1 cellular context compared by ENCODE assay signal in the genomic region with DNA sequence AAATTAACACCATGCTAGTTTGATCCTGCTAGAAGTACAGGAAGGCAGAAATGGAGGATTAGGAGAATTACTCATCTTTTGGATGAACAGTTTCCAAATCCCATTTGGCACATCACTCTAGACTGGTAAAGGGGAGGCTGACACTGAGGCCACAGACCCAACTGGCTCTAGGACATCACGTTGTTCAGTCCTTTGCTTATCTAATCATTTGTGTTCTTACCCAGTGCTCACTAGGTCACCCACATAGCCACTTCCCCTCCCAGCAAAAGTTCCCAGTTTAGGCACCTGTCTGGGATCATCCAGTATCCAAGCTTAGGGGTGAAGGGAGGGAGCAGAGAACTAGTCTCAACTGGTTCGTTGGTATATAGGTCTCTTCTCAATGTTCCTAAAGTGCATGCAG.
TF ChIP-seq lines count a peak whose summit lies in the region.

No MANE protein-coding gene starts in this region.

TF ChIP-seq in K562, 482 proteins besides CTCF, POLR2A, EP300 and RAD21:
- TF ChIP-seq ZNF77 (CRISPR knock-in tag; IDR thresholded peaks at IDR 0.05) = no peak
- TF ChIP-seq HNRNPUL1 (IDR thresholded peaks at IDR 0.05; ENCODE audit: low read length) = 0 out of 2 replicates have a peak, but pooled peaks have one; percentile 10
- no peak for TF ChIP-seq BCLAF1 (IDR thresholded peaks at IDR 0.05; ENCODE audit: borderline replicate concordance in 1 of 2, control insufficient read depth in 1 of 2, low read depth in 2 of 2, low read length in 1 of 2)
- TF ChIP-seq ZNF511 (CRISPR knock-in tag; IDR thresholded peaks at IDR 0.05) = 0 out of 2 replicates have a peak, but pooled peaks have one; percentile 23
- TF ChIP-seq, protein P1, sequence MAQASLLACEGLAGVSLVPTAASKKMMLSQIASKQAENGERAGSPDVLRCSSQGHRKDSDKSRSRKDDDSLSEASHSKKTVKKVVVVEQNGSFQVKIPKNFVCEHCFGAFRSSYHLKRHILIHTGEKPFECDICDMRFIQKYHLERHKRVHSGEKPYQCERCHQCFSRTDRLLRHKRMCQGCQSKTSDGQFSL (CRISPR knock-in tag; IDR thresholded peaks at IDR 0.05) = no peak
- TF ChIP-seq, protein P1 (tag; IDR thresholded peaks at IDR 0.05) = no peak
- peak; percentile 59; the same call in 1 of the 2 replicates for TF ChIP-seq SPI1 (IDR thresholded peaks at IDR 0.05; ENCODE audit: borderline replicate concordance, low read depth, low read length)
- TF ChIP-seq HEY1 (CRISPR knock-in tag; IDR thresholded peaks at IDR 0.05; ENCODE audit: borderline replicate concordance) = no peak
- TF ChIP-seq THRAP3 (IDR thresholded peaks at IDR 0.05; ENCODE audit: borderline replicate concordance) = no peak
- TF ChIP-seq, protein P2, sequence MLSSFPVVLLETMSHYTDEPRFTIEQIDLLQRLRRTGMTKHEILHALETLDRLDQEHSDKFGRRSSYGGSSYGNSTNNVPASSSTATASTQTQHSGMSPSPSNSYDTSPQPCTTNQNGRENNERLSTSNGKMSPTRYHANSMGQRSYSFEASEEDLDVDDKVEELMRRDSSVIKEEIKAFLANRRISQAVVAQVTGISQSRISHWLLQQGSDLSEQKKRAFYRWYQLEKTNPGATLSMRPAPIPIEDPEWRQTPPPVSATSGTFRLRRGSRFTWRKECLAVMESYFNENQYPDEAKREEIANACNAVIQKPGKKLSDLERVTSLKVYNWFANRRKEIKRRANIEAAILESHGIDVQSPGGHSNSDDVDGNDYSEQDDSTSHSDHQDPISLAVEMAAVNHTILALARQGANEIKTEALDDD (IDR thresholded peaks at IDR 0.05) = peak; percentile 67; the same call in 1 of the 2 replicates
- no peak for TF ChIP-seq PREB (CRISPR knock-in tag; IDR thresholded peaks at IDR 0.05)
